In the genomic region with DNA sequence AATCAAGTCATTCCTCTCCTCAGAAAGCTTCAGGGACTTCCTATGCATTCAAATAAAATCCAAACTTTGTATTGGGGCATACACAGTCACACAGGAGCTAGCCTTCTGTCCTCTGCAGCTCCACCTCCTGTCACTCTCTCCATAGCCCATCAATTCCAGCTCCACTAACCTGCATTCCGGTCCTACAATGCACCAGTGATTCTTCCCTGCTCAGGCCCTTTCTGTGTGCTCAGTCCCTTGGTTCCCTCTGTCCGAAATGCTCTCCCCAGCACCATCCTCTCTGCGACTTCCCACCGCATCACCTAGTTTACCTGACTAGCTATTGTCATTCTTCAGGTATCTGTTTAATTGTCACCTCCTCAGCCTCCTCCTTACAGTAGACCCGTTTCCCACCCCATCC, we compare ENCODE assay signal across 13 cellular contexts.
"Had no signal": no experiment of that assay in that cellular context is flagged by ENCODE, and none has a peak within 500 bp of the region (broad histone marks: within the 10 kb centered on the region; RNA-seq: fewer than 3 reads in every experiment).

No MANE protein-coding gene starts in this region.

- DNase-seq: activated B cell treated with CpG ODN at 0.5 μM for 24 hours; activated CD4-positive, alpha-beta T cell treated with anti-CD3 and anti-CD28 coated beads, Interleukin-2, amount 10 ng/mL, durations not matched to agents 24 days and 14 days; activated CD8-positive, alpha-beta memory T cell treated with anti-CD3 and anti-CD28 coated beads for 24 hours; activated naive CD4-positive, alpha-beta T cell treated with Interleukin-2 at 50 U/mL for 16 hours; islet precursor cell; left ventricle myocardium inferior; stimulated activated CD4-positive, alpha-beta T cell treated with anti-CD3 and anti-CD28 coated beads, Interleukin-4, amount 100 ng/mL, for 24 hours; uterus had no signal

- H3K36me3 ChIP-seq: cardiac muscle cell, esophagus muscularis mucosa, left ventricle myocardium inferior, uterus had no signal

- H3K4me1 Mint-ChIP-seq: activated B cell treated with CpG ODN at 0.5 μM for 24 hours; activated CD4-positive, alpha-beta T cell treated with anti-CD3 and anti-CD28 coated beads, Interleukin-2, amount 10 ng/mL, durations not matched to agents 24 days and 14 days; memory B cell had no signal

- H3K27me3 Mint-ChIP-seq: activated B cell treated with CpG ODN at 0.5 μM for 24 hours; stimulated activated naive CD8-positive, alpha-beta T cell treated with anti-CD3 and anti-CD28 coated beads, Interleukin-15, Interleukin-2, amounts not matched to agents 100 ng/mL and 50 ng/mL, for 24 hours had no signal

- ATAC-seq: natural killer cell treated with Interleukin-12 subunit alpha and Interleukin-12 subunit beta and Interleukin-15 and Interleukin-18, amount 100 ng/mL, for 72 hours had no signal

- H3K27me3 ChIP-seq: cardiac muscle cell, esophagus muscularis mucosa, uterus had no signal

- H3K4me3 ChIP-seq: cardiac muscle cell, esophagus muscularis mucosa, left ventricle myocardium inferior, uterus had no signal

- H3K4me3 Mint-ChIP-seq: activated B cell treated with CpG ODN at 0.5 μM for 24 hours; activated CD4-positive, alpha-beta T cell treated with anti-CD3 and anti-CD28 coated beads, Interleukin-2, amount 10 ng/mL, durations not matched to agents 24 days and 14 days; memory B cell; natural killer cell treated with Interleukin-12 subunit alpha and Interleukin-12 subunit beta and Interleukin-15 and Interleukin-18, amount 100 ng/mL, for 72 hours; stimulated activated naive CD8-positive, alpha-beta T cell treated with anti-CD3 and anti-CD28 coated beads, Interleukin-15, Interleukin-2, amounts not matched to agents 100 ng/mL and 50 ng/mL, for 24 hours had no signal

- H3K4me1 ChIP-seq: esophagus muscularis mucosa, left ventricle myocardium inferior, uterus had no signal

- H3K9me3 ChIP-seq: esophagus muscularis mucosa, left ventricle myocardium inferior, uterus had no signal

- H3K27ac Mint-ChIP-seq: activated B cell treated with CpG ODN at 0.5 μM for 24 hours; activated CD4-positive, alpha-beta T cell treated with anti-CD3 and anti-CD28 coated beads, Interleukin-2, amount 10 ng/mL, durations not matched to agents 24 days and 14 days; memory B cell; natural killer cell treated with Interleukin-12 subunit alpha and Interleukin-12 subunit beta and Interleukin-15 and Interleukin-18, amount 100 ng/mL, for 72 hours; stimulated activated naive CD8-positive, alpha-beta T cell treated with anti-CD3 and anti-CD28 coated beads, Interleukin-15, Interleukin-2, amounts not matched to agents 100 ng/mL and 50 ng/mL, for 24 hours had no signal

- H3K36me3 Mint-ChIP-seq: memory B cell; natural killer cell treated with Interleukin-12 subunit alpha and Interleukin-12 subunit beta and Interleukin-15 and Interleukin-18, amount 100 ng/mL, for 72 hours had no signal

- H3K27ac ChIP-seq: cardiac muscle cell, esophagus muscularis mucosa, left ventricle myocardium inferior, uterus had no signal

- H3K9me3 Mint-ChIP-seq: activated B cell treated with CpG ODN at 0.5 μM for 24 hours; activated CD4-positive, alpha-beta T cell treated with anti-CD3 and anti-CD28 coated beads, Interleukin-2, amount 10 ng/mL, durations not matched to agents 24 days and 14 days; memory B cell; natural killer cell treated with Interleukin-12 subunit alpha and Interleukin-12 subunit beta and Interleukin-15 and Interleukin-18, amount 100 ng/mL, for 72 hours; stimulated activated naive CD8-positive, alpha-beta T cell treated with anti-CD3 and anti-CD28 coated beads, Interleukin-15, Interleukin-2, amounts not matched to agents 100 ng/mL and 50 ng/mL, for 24 hours had no signal
